In the genomic region with DNA sequence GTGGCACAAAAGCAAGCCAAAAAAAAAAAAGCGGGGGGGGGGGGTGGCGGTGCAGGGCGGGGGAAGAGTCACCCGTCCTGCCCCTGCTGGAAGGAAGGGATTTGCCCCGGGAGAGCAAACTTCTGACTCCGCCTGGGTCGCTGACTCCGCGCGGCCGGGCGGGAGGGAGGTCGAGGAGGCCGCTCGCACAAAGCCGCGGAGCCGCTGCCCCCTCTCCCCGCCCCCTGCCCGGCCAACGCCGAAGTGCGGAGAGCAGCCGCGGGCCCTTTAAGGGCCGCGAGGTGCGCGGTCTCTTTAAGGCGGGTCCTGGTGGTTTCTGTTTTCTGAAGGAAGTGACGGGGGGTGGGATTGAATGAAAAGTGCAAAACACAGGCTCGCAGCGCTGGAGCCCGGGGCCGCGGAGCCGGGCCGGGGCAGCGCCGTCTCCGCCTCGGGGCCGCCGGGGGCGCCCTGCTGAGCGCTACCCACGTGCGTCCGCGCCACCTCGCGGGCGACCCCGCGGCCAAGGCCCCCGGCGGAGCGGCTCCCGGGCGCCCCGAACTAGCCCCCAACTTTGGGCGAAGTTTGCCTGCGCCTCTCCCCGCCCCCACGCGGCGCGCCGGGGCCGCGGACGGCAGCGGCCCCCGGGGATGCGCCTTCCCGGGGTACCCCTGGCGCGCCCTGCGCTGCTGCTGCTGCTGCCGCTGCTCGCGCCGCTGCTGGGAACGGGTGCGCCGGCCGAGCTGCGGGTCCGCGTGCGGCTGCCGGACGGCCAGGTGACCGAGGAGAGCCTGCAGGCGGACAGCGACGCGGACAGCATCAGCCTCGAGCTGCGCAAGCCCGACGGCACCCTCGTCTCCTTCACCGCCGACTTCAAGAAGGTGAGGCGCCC, we compare ENCODE assay signal across 8 cellular contexts. TPM values are rescaled to one million over a fixed set of nuclear protein-coding genes. Genes with fewer than 3 reads are reported as not detected.
DNase-seq lines count a peak whose midpoint lies in the region; ATAC-seq, FAIRE-seq and TF ChIP-seq lines count a peak whose summit lies in the region.

OAF (plus strand) TSS at position 382 of the 871 bp plus-strand sequence; CDS start at position 630, 248 bp downstream.

- H3K4me3 ChIP-seq in GM08714 (ENCODE audit: low read length), result peak within 1 kb of the TSS; percentile 60
- H3K4me3 ChIP-seq in HepG2 (replicated peaks in 1 of 3; ENCODE audit: insufficient read depth in 1 of 3, low read depth in 2 of 3, low read length in 3 of 3), result peak within 1 kb of the TSS; percentile 74 to 87 (median 86)

- CTCF ChIA-PET in HepG2 (lab: Yijun Ruan, JAX; ENCODE audit: low intra/inter-chr PET ratio, low total read pairs), result no interaction called here

- intact Hi-C loops in activated CD4-positive, alpha-beta T cell treated with anti-CD3 and anti-CD28 coated beads, Interleukin-2, amount 10 ng/mL, durations not matched to agents 24 days and 14 days (cut with micrococcal nuclease), result no loop called here
- intact Hi-C loops in HepG2 (cut with micrococcal nuclease; ENCODE audit: unreplicated experiment), result loop anchor here (2.0 kb wide), 1 partner anchor 28 kb away; no protein-coding TSS in a partner anchor

- ATAC-seq in HepG2, result peak; percentile 74
- ATAC-seq in GM18519 (IDR thresholded peaks at IDR 0.05; ENCODE audit: low FRiP score, unreplicated experiment), result no peak

- peaks cover 6% of the 10 kb centered on the region; the same call in 1 of the 2 replicates for H3K36me3 Mint-ChIP-seq in HFFc6 (ENCODE audit: low read depth)
- peaks cover 1% of the 10 kb centered on the region for H3K36me3 Mint-ChIP-seq in activated CD4-positive, alpha-beta T cell treated with anti-CD3 and anti-CD28 coated beads, Interleukin-2, amount 10 ng/mL, durations not matched to agents 24 days and 14 days (ENCODE audit: low read depth)

- H3K9me3 Mint-ChIP-seq in HFFc6, result no peaks in the 10 kb centered on the region
- no peaks in the 10 kb centered on the region for H3K9me3 Mint-ChIP-seq in activated CD4-positive, alpha-beta T cell treated with anti-CD3 and anti-CD28 coated beads, Interleukin-2, amount 10 ng/mL, durations not matched to agents 24 days and 14 days

- no peaks in the 10 kb centered on the region for H3K9me3 ChIP-seq in HepG2 (ENCODE audit: low read length)

- TF ChIP-seq EP300 in HepG2 (IDR thresholded peaks at IDR 0.05; ENCODE audit: low read depth in 2 of 2, low read length in 2 of 2) (peak in 1 of 2 experiments; percentile 27; a peak in 1 of 4 replicates), HepG2 (CRISPR knock-in tag; IDR thresholded peaks at IDR 0.05; ENCODE audit: borderline replicate concordance) (no peak)

- H3K4me1 ChIP-seq in HepG2 (ENCODE audit: insufficient read depth, low read length), result peaks cover 81% of the 10 kb centered on the region

- peak; percentile 80 for TF ChIP-seq RAD21 in HepG2 (CRISPR knock-in tag; IDR thresholded peaks at IDR 0.05)

- H3K9ac ChIP-seq in HepG2 (ENCODE audit: insufficient read depth, low read depth, low read length), result peak within 1 kb of the TSS; percentile 85

- peaks cover 2% of the 10 kb centered on the region for H3K27me3 Mint-ChIP-seq in HFFc6 (ENCODE audit: insufficient read depth)
- peaks cover 60% of the 10 kb centered on the region for H3K27me3 Mint-ChIP-seq in activated CD4-positive, alpha-beta T cell treated with anti-CD3 and anti-CD28 coated beads, Interleukin-2, amount 10 ng/mL, durations not matched to agents 24 days and 14 days

- 1% methylated on average over 14 of the region's 106 CpGs for WGBS in HepG2 (ENCODE audit: low lambda C conversion rate)

- TF ChIP-seq POLR2A in HepG2 (IDR thresholded peaks at IDR 0.05; ENCODE audit: insufficient read depth in 1 of 2, low read depth in 2 of 2, low read length in 2 of 2), result peak in 1 of 2 experiments; percentile 66; a peak in 3 of 4 replicates

- peak; percentile 76 for DNase-seq in HFFc6
- DNase-seq in NCI-H1105 treated with DMSO at 0.1 percent for 48 hours (lab: John Stamatoyannopoulos, UW), result peak; percentile 70
- peak; percentile 91 for DNase-seq in activated CD4-positive, alpha-beta T cell treated with anti-CD3 and anti-CD28 coated beads, Interleukin-2, amount 10 ng/mL, durations not matched to agents 24 days and 14 days
- peak; percentile 85 for DNase-seq in dermis blood vessel endothelial cell
- DNase-seq in HepG2 (ENCODE audit: low spot score), result peak; percentile 86
- DNase-seq in stimulated activated CD4-positive, alpha-beta T cell treated with anti-CD3 and anti-CD28 coated beads, Interleukin-2, amount 100 ng/mL, for 48 hours, result peak; percentile 24 to 37

- H3K36me3 ChIP-seq in HepG2 (replicated peaks in 1 of 2; ENCODE audit: control insufficient read depth in 1 of 2, insufficient read depth in 2 of 2, low read length in 2 of 2), result peaks cover 3 to 18% of the 10 kb centered on the region in 2 experiments; a peak in 4 of 5 replicates

- in situ Hi-C loops in HepG2 (cut with HindIII; ENCODE audit: extremely low pct_ligation_motif_present, low pct_unique_long_range_greater_than_20kb), result no loop called here

- H3K27ac ChIP-seq in HepG2 (ENCODE audit: extremely low read length, insufficient read depth, low read length), result peak within 1 kb of the TSS; percentile 66

- peak within 1 kb of the TSS; percentile 99 for H3K27ac Mint-ChIP-seq in HFFc6
- H3K27ac Mint-ChIP-seq in activated CD4-positive, alpha-beta T cell treated with anti-CD3 and anti-CD28 coated beads, Interleukin-2, amount 10 ng/mL, durations not matched to agents 24 days and 14 days, result peak within 1 kb of the TSS; percentile 81

- POLR2A ChIA-PET in HepG2 (lab: Yijun Ruan, JAX), result interaction anchor here (0.7 to 5.4 kb wide), 5 partner anchors 13 to 598 kb away, joined by 3 to 92 read pairs (median 4); no protein-coding TSS in a partner anchor

- peak within 1 kb of the TSS; percentile 95 for H3K4me3 Mint-ChIP-seq in HFFc6
- peak within 1 kb of the TSS; percentile 93 for H3K4me3 Mint-ChIP-seq in activated CD4-positive, alpha-beta T cell treated with anti-CD3 and anti-CD28 coated beads, Interleukin-2, amount 10 ng/mL, durations not matched to agents 24 days and 14 days

- TF ChIP-seq CTCF in HFFc6 (IDR thresholded peaks at IDR 0.05), result peak; percentile 59
- 0 out of 2 replicates have a peak, but pooled peaks have one; percentile 2 for TF ChIP-seq CTCF in HepG2 (CRISPR knock-in tag; IDR thresholded peaks at IDR 0.05)

- peaks cover 6% of the 10 kb centered on the region for H4K20me1 ChIP-seq in HepG2 (ENCODE audit: insufficient read depth, low read length)

- no peak within 1 kb of the TSS for H2AFZ ChIP-seq in HepG2 (ENCODE audit: low read length)

- peaks cover 71% of the 10 kb centered on the region for H3K4me1 Mint-ChIP-seq in HFFc6 (ENCODE audit: low read depth)
- peaks cover 10% of the 10 kb centered on the region for H3K4me1 Mint-ChIP-seq in activated CD4-positive, alpha-beta T cell treated with anti-CD3 and anti-CD28 coated beads, Interleukin-2, amount 10 ng/mL, durations not matched to agents 24 days and 14 days

- H3K4me2 ChIP-seq in HepG2 (ENCODE audit: low read depth, low read length), result peak within 1 kb of the TSS; percentile 97

- no TSS peak for BruUV-seq in HepG2 (replicated peaks; lab: Mats Ljungman, UMichigan)

- no peak for FAIRE-seq in HepG2 (lab: Jason Lieb, UNC)

- no peaks in the 10 kb centered on the region for H3K27me3 ChIP-seq in HepG2 (ENCODE audit: control insufficient read depth in 1 of 2, insufficient read depth in 2 of 2, low read length in 2 of 2)

- peaks cover 40% of the 10 kb centered on the region for H3K79me2 ChIP-seq in HepG2 (ENCODE audit: insufficient read depth, low read length)

TF ChIP-seq in HepG2, 621 proteins besides CTCF, POLR2A, EP300 and RAD21 (continues in another document):
- TF ChIP-seq ARNT2 (CRISPR knock-in tag; IDR thresholded peaks at IDR 0.05; ENCODE audit: low read depth) (no peak), MTA1 (CRISPR knock-in tag; IDR thresholded peaks at IDR 0.05; ENCODE audit: borderline replicate concordance) (no peak), PHF21A (CRISPR knock-in tag; IDR thresholded peaks at IDR 0.05) (peak; percentile 49; the same call in 1 of the 2 replicates), ZNF569 (CRISPR knock-in tag; IDR thresholded peaks at IDR 0.05; ENCODE audit: borderline replicate concordance) (no peak), KAT7 (CRISPR knock-in tag; IDR thresholded peaks at IDR 0.05; ENCODE audit: borderline replicate concordance) (peak; percentile 19; the same call in 1 of the 2 replicates)

RNA-seq across cellular contexts. Expression of gene OAF, which starts in this region (rescaled TPM):
- 100 to 1,000 TPM; 111 to 143 (median 123) TPM for total RNA-seq in HFFc6 (2021; fragmentation: NEBNext Ultra II Directional; extraction: Animal tissue kit (Norgen Biotek cat#: 25700))
- 2.3 and 3.2 TPM in 2 replicates for total RNA-seq in activated CD4-positive, alpha-beta T cell treated with anti-CD3 and anti-CD28 coated beads, Interleukin-2, amount 10 ng/mL, durations not matched to agents 24 days and 14 days
- total RNA-seq in dermis blood vessel endothelial cell (25.7 and 32.3 TPM in 2 replicates), HepG2 (2016; rRNA removed; fragmentation: Illumina TruSeq; extraction: Trizol) (37.5 and 63.7 TPM in 2 replicates)
- 67.5 and 74.8 TPM in 2 replicates for total RNA-seq in HepG2 (2016; cell fraction: cytosol; rRNA removed; fragmentation: Illumina TruSeq; extraction: Trizol; ENCODE audit: low read depth)
- total RNA-seq in HepG2 (2016; cell fraction: insoluble cytoplasmic fraction; rRNA removed; fragmentation: Illumina TruSeq; extraction: Trizol), result 30.7 and 64.6 TPM in 2 replicates
- 118 and 139 TPM in 2 replicates for total RNA-seq in HepG2 (2016; cell fraction: membrane; rRNA removed; fragmentation: Illumina TruSeq; extraction: Trizol)
- 44.9 and 59.4 TPM in 2 replicates for total RNA-seq in HepG2 (2016; cell fraction: nucleus; rRNA removed; fragmentation: Illumina TruSeq; extraction: Trizol)
- 92.9 and 94.6 TPM in 2 replicates for polyA plus RNA-seq in HepG2 (2011; rRNA removed)
- 77.3 and 145 TPM in 2 replicates for polyA plus RNA-seq in HepG2 (2011; cell fraction: cytosol; rRNA removed)
- polyA plus RNA-seq in HepG2 (2011; cell fraction: nucleus; rRNA removed), result 93.1 and 106 TPM in 2 replicates
- 22.4 and 31.8 TPM in 2 replicates for polyA plus RNA-seq in HepG2 (2012)
- 159 and 175 TPM in 2 replicates for polyA plus RNA-seq in HepG2 (2016; cell fraction: cytosol; fragmentation: Illumina TruSeq; extraction: Trizol; ENCODE audit: low read depth)
- polyA plus RNA-seq in HepG2 (2016; cell fraction: insoluble cytoplasmic fraction; fragmentation: Illumina TruSeq; extraction: Trizol; ENCODE audit: low read depth), result 64.4 and 78.3 TPM in 2 replicates
- 207 and 216 TPM in 2 replicates for polyA plus RNA-seq in HepG2 (2016; cell fraction: membrane; fragmentation: Illumina TruSeq; extraction: Trizol; ENCODE audit: low read depth)
- 162 and 173 TPM in 2 replicates for polyA plus RNA-seq in HepG2 (2016; cell fraction: nucleus; fragmentation: Illumina TruSeq; extraction: Trizol; ENCODE audit: insufficient read depth, low read depth)
- polyA minus RNA-seq in HepG2 (2011; rRNA and poly(A)+ RNA removed; ENCODE audit: low replicate concordance), result 19.0 and 113 TPM in 2 replicates
- polyA minus RNA-seq in HepG2 (2011; cell fraction: cytosol; rRNA and poly(A)+ RNA removed), result 47.6 and 70.8 TPM in 2 replicates
- 28.5 and 32.1 TPM in 2 replicates for polyA minus RNA-seq in HepG2 (2011; cell fraction: nucleus; rRNA and poly(A)+ RNA removed)

Comparison
In these comparisons a context has a peak if more than half of its experiments do, and no peak if none do; other contexts are left out.
1. DNase-seq: peak in every context shown above with its lines; median percentile 91 in activated CD4-positive, alpha-beta T cell treated with anti-CD3 and anti-CD28 coated beads, Interleukin-2, amount 10 ng/mL, durations not matched to agents 24 days and 14 days; 86 in HepG2; 85 in dermis blood vessel endothelial cell; 76 in HFFc6; 70 in NCI-H1105 treated with DMSO at 0.1 percent for 48 hours; 30 in stimulated activated CD4-positive, alpha-beta T cell treated with anti-CD3 and anti-CD28 coated beads, Interleukin-2, amount 100 ng/mL, for 48 hours.